8 cellular contexts compared by ENCODE assay signal in the genomic region with DNA sequence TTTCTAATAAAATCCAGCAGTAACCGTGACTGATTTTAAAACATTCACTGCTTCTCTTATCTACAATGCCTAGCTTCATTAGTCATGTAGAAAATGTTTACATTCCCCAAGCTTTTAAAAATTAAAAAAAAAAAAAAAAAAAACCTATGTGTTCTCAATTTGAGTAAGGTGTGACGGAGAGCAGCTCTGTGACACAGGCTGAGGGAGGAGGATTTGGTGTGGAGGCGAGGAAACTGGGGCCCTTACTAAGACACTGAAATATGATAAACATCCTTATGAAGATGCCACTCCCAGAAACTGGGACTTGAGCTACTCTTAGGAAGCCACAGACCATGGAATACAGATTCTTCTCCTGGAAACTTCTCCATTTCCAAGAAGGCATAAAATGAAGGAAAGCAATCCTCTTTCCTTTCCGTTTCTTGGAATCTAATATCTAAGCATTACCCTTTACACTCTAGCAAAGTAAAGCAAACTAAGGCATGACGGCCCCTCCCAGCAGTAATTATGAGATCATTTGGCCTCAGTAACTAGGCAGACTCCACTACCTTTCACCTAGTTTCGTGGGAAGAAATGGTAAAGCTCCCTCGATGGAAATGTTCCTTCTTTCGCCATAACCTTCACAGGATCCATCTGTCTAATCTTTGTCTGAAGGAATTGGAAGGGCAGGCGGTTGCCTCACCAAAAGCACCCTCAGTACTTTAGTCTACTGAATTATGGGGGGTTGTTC. TPM values are rescaled to one million over a fixed set of nuclear protein-coding genes. Genes with fewer than 3 reads are reported as not detected.
DNase-seq lines count a peak whose midpoint lies in the region; ATAC-seq and TF ChIP-seq lines count a peak whose summit lies in the region.

No MANE protein-coding gene starts in this region.

- WGBS in esophagus muscularis mucosa: 81% methylated on average over 9 of the region's 9 CpGs
- WGBS in endodermal cell (ENCODE audit: insufficient coverage in 1 of 2, insufficient read length in 1 of 2), 2 experiments: 80 to 86% methylated on average over 3 to 9 of the region's 9 CpGs

- H3K9ac ChIP-seq in endodermal cell (ENCODE audit: extremely low read depth, low read length, poor library complexity, severe bottlenecking): no peak overlapping the region

- H3K4me1 Mint-ChIP-seq in activated T-helper 17 cell treated with anti-CD3 and anti-CD28 coated beads, Interleukin-2, amount 50 U/mL, for 72 hours: peaks cover 56% of the 10 kb centered on the region
- H3K4me1 Mint-ChIP-seq in endodermal cell: peaks cover 40% of the 10 kb centered on the region

- no peak for TF ChIP-seq POLR2A in esophagus muscularis mucosa (IDR thresholded peaks at IDR 0.05; ENCODE audit: low read depth)

- no peak for TF ChIP-seq EP300 in esophagus muscularis mucosa (IDR thresholded peaks at IDR 0.05)

- H3K4me3 Mint-ChIP-seq in activated T-helper 17 cell treated with anti-CD3 and anti-CD28 coated beads, Interleukin-2, amount 50 U/mL, for 72 hours: peak overlapping the region; percentile 65
- no peak overlapping the region for H3K4me3 Mint-ChIP-seq in endodermal cell

- H3K9me3 ChIP-seq in esophagus muscularis mucosa: no peaks in the 10 kb centered on the region
- H3K9me3 ChIP-seq in endodermal cell (ENCODE audit: control insufficient read depth, low read length): no peaks in the 10 kb centered on the region

- peak overlapping the region; percentile 94 for H3K27ac Mint-ChIP-seq in activated T-helper 17 cell treated with anti-CD3 and anti-CD28 coated beads, Interleukin-2, amount 50 U/mL, for 72 hours
- H3K27ac Mint-ChIP-seq in endodermal cell: no peak overlapping the region

- no peak overlapping the region for H3K27ac ChIP-seq in esophagus muscularis mucosa (replicated peaks in 1 of 4)
- no peak overlapping the region for H3K27ac ChIP-seq in endodermal cell (ENCODE audit: low read depth, low read length)

- peaks cover 6% of the 10 kb centered on the region for H3K36me3 Mint-ChIP-seq in activated T-helper 17 cell treated with anti-CD3 and anti-CD28 coated beads, Interleukin-2, amount 50 U/mL, for 72 hours (ENCODE audit: low read depth)
- peaks cover 14% of the 10 kb centered on the region for H3K36me3 Mint-ChIP-seq in endodermal cell (ENCODE audit: low read depth)

- H3K4me1 ChIP-seq in esophagus muscularis mucosa (peaks cover 15 to 44% (median 29%) of the 10 kb centered on the region in 4 donors), endodermal cell (ENCODE audit: control insufficient read depth, insufficient read depth, low read length) (peaks cover 6% of the 10 kb centered on the region)

- intact Hi-C loops in esophagus muscularis mucosa (cut with DNase I): no loop called here

- H3K36me3 ChIP-seq in esophagus muscularis mucosa (peaks cover 0 to 21% (median 0%) of the 10 kb centered on the region in 4 donors), endodermal cell (ENCODE audit: control insufficient read depth, insufficient read depth, low read length) (no peaks in the 10 kb centered on the region)

- ATAC-seq in GM18499 (IDR thresholded peaks at IDR 0.05; ENCODE audit: insufficient read depth, unreplicated experiment) (peak; percentile 28), HG03039 (IDR thresholded peaks at IDR 0.05; ENCODE audit: unreplicated experiment) (peak; percentile 21), HG03135 (IDR thresholded peaks at IDR 0.05; ENCODE audit: unreplicated experiment) (no peak)
- ATAC-seq in activated T-helper 17 cell treated with anti-CD3 and anti-CD28 coated beads, Interleukin-2, amount 50 U/mL, for 72 hours (replicated peaks): peak; percentile 79

- H3K27me3 ChIP-seq in esophagus muscularis mucosa (no peaks in the 10 kb centered on the region), endodermal cell (ENCODE audit: control insufficient read depth, insufficient read depth, low read length, poor library complexity, severe bottlenecking) (no peaks in the 10 kb centered on the region)

- H3K4me3 ChIP-seq in esophagus muscularis mucosa: no peak overlapping the region
- no peak overlapping the region for H3K4me3 ChIP-seq in endodermal cell (ENCODE audit: low read length)

- TF ChIP-seq CTCF in esophagus muscularis mucosa (IDR thresholded peaks at IDR 0.05): no peak
- no peak for TF ChIP-seq CTCF in endodermal cell (conservative IDR thresholded peaks at IDR 0.05)

- H3K9me3 Mint-ChIP-seq in activated T-helper 17 cell treated with anti-CD3 and anti-CD28 coated beads, Interleukin-2, amount 50 U/mL, for 72 hours: no peaks in the 10 kb centered on the region
- H3K9me3 Mint-ChIP-seq in endodermal cell: no peaks in the 10 kb centered on the region

- DNase-seq in myocyte (ENCODE audit: low read depth) (peak; percentile 68), COR-L47 (lab: John Stamatoyannopoulos, UW) (no peak), esophagus muscularis mucosa (ENCODE audit: extremely low spot score) (no peak), endodermal cell (no peak)

- H3K27me3 Mint-ChIP-seq in activated T-helper 17 cell treated with anti-CD3 and anti-CD28 coated beads, Interleukin-2, amount 50 U/mL, for 72 hours: no peaks in the 10 kb centered on the region
- no peaks in the 10 kb centered on the region for H3K27me3 Mint-ChIP-seq in endodermal cell (ENCODE audit: insufficient read depth)

RNA-seq across cellular contexts. Expression of a gene that starts 23.5 kb away (rescaled TPM):
- total RNA-seq in activated T-helper 17 cell treated with anti-CD3 and anti-CD28 coated beads, Interleukin-2, amount 50 U/mL, for 72 hours: 10 to 100 TPM in 1 of 2 donors, 1 to 10 TPM in 1; 8.0 to 11.8 TPM
- 94.9 and 148 TPM in 2 replicates for total RNA-seq in myocyte
- 152 TPM for polyA plus RNA-seq in myocyte (2012)
- total RNA-seq in esophagus muscularis mucosa: 10 to 100 TPM; 37.9 to 76.5 (median 49.4) TPM
- 10 to 100 TPM in 1 of 2 donors, 1 to 10 TPM in 1; 8.4 to 11.1 TPM for total RNA-seq in endodermal cell
- polyA plus RNA-seq in endodermal cell (2013, experiment 1 of 2): 4.0 TPM
- 6.3 TPM for polyA plus RNA-seq in endodermal cell (2013, experiment 2 of 2)
